8 cellular contexts compared by ENCODE assay signal in genomic region chr11:94127632-94128031, GRCh38. TPM values are rescaled to one million over a fixed set of nuclear protein-coding genes. Genes with fewer than 3 reads are reported as not detected.
DNase-seq lines count a peak whose midpoint lies in the region; ATAC-seq and TF ChIP-seq lines count a peak whose summit lies in the region.

No MANE protein-coding gene starts in this region.

- H3K9me3 Mint-ChIP-seq in osteocyte (ENCODE audit: unreplicated experiment), result no peaks in the 10 kb centered on the region

- intact Hi-C loops in dorsolateral prefrontal cortex (cut with DNase I), result loop anchor here in 1 of 2 donors (10.0 kb wide), 1 partner anchor 367 kb away; the partner anchor contains the start of genes ANKRD49 and MRE11

- H3K36me3 ChIP-seq in ES-I3 (ENCODE audit: insufficient read depth, low read length), result no peaks in the 10 kb centered on the region

- H3K27me3 Mint-ChIP-seq in osteocyte (ENCODE audit: unreplicated experiment), result no peaks in the 10 kb centered on the region

- TF ChIP-seq CTCF in NB4 (IDR thresholded peaks at IDR 0.05; ENCODE audit: low read depth, low read length) (no peak), dorsolateral prefrontal cortex (IDR thresholded peaks at IDR 0.05 in 54 of 56, conservative IDR thresholded peaks at IDR 0.05 in 2 of 56; ENCODE audit: low read depth in 1 of 56, partially characterized antibody in 56 of 56) (no peak), osteocyte (IDR thresholded peaks at IDR 0.05) (no peak)

- H3K4me1 ChIP-seq in ES-I3 (ENCODE audit: insufficient read depth, low read length), result peaks cover 21% of the 10 kb centered on the region

- H3K4me3 Mint-ChIP-seq in osteocyte (ENCODE audit: unreplicated experiment), result peak overlapping the region; percentile 51

- no peaks in the 10 kb centered on the region; the same call in 1 of the 2 replicates for H3K9me3 ChIP-seq in ES-I3 (ENCODE audit: control insufficient read depth, insufficient read depth, low read length)

- peaks cover 15% of the 10 kb centered on the region for H3K4me1 Mint-ChIP-seq in osteocyte (ENCODE audit: unreplicated experiment)

- H3K36me3 Mint-ChIP-seq in osteocyte (ENCODE audit: unreplicated experiment), result no peaks in the 10 kb centered on the region

- ATAC-seq in HG02623 (IDR thresholded peaks at IDR 0.05; ENCODE audit: unreplicated experiment), result no peak

- peak overlapping the region; percentile 92 for H3K27ac Mint-ChIP-seq in osteocyte (ENCODE audit: unreplicated experiment)

- peak overlapping the region in 6 of 59 donors; percentile 81 to 95 (median 84) for H3K27ac ChIP-seq in dorsolateral prefrontal cortex

- H3K4me3 ChIP-seq in NB4 (ENCODE audit: low read depth, low read length), result no peak overlapping the region
- peak overlapping the region in 48 of 59 donors; percentile 67 to 94 (median 86) for H3K4me3 ChIP-seq in dorsolateral prefrontal cortex

- DNase-seq in NB4 (ENCODE audit: low read depth) (peak; percentile 25), dorsolateral prefrontal cortex (no peak), osteocyte (ENCODE audit: extremely low spot score, unreplicated experiment) (no peak), HuH-7.5 (ENCODE audit: low spot score) (no peak), NCI-H1436 (lab: John Stamatoyannopoulos, UW) (no peak)
- no peak for DNase-seq in stimulated activated naive CD4-positive, alpha-beta T cell treated with Interleukin-2 at 50 U/mL for 16 hours (lab: John Stamatoyannopoulos, UW)

- no peak for TF ChIP-seq POLR2A in NB4 (IDR thresholded peaks at IDR 0.05; ENCODE audit: extremely low read depth, insufficient read length)

- no peaks in the 10 kb centered on the region for H3K27me3 ChIP-seq in dorsolateral prefrontal cortex

- peak overlapping the region; percentile 77 for H3K9ac ChIP-seq in ES-I3 (ENCODE audit: low read depth, low read length)

RNA-seq across cellular contexts. Expression of gene PANX1, which starts 1.0 kb away (rescaled TPM):
- total RNA-seq in dorsolateral prefrontal cortex (10 to 100 TPM in 118 of 120 experiments, 1 to 10 TPM in 2; 9.8 to 39.2 (median 22.1) TPM), osteocyte (24.9 and 29.2 TPM in 2 replicates)
